ENCODE assay signal across 11 cellular contexts in genomic region chr18:48859311-48860275, GRCh38.
A peak's percentile ranks its signal among the peaks of the same experiment; 100 is the strongest.
DNase-seq lines count a peak whose midpoint lies in the region; ATAC-seq and FAIRE-seq lines count a peak whose summit lies in the region.
"Had no signal": no experiment of that assay in that cellular context is flagged by ENCODE, and none has a peak within 500 bp of the region (broad histone marks: within the 10 kb centered on the region; RNA-seq: fewer than 3 reads in every experiment).

No MANE protein-coding gene starts in this region.

- ATAC-seq in GM21360 (IDR thresholded peaks at IDR 0.05; ENCODE audit: unreplicated experiment): no peak
- no peak for ATAC-seq in GM19328 (IDR thresholded peaks at IDR 0.05; ENCODE audit: unreplicated experiment)
- no peak for ATAC-seq in HG02588 (IDR thresholded peaks at IDR 0.05; ENCODE audit: unreplicated experiment)

- peak; percentile 33 for FAIRE-seq in endometrium (lab: Jason Lieb, UNC)

- peak; percentile 96 for DNase-seq in Ammon's horn (ENCODE audit: low spot score)
- DNase-seq in NCI-H524 treated with DMSO at 0.1 percent for 48 hours (lab: John Stamatoyannopoulos, UW): peak; percentile 38
- peak; percentile 84 for DNase-seq in midbrain (lab: John Stamatoyannopoulos, UW)
- no peak for DNase-seq in NCI-H128 (lab: John Stamatoyannopoulos, UW; ENCODE audit: unreplicated experiment)
- DNase-seq: activated T-cell treated with anti-CD3 and anti-CD28 coated beads for 4 hours; effector CD4-positive, alpha-beta T cell; stimulated activated CD4-positive, alpha-beta T cell treated with anti-CD3 and anti-CD28 coated beads, Interleukin-15, amount 100 ng/mL, for 24 hours had no signal
